1 cellular context compared by ENCODE assay signal in genomic region chr1:16352842-16353535, GRCh38.
TF ChIP-seq lines count a peak whose summit lies in the region.

No MANE protein-coding gene starts in this region.

TF ChIP-seq in endothelial cell of umbilical vein, 7 proteins besides CTCF, POLR2A, EP300 and RAD21:
- no peak for TF ChIP-seq EZH2 (IDR thresholded peaks at IDR 0.05; ENCODE audit: borderline replicate concordance, low read depth, low read length, severe bottlenecking)
- TF ChIP-seq JUN (IDR thresholded peaks at IDR 0.05; ENCODE audit: borderline replicate concordance, insufficient read depth, insufficient read length, low read depth) = no peak
- no peak for TF ChIP-seq POLR2AphosphoS5 (IDR thresholded peaks at IDR 0.05; ENCODE audit: insufficient read depth, low read depth, low read length)
- no peak for TF ChIP-seq FOS (IDR thresholded peaks at IDR 0.05; ENCODE audit: borderline replicate concordance, insufficient read depth, low read length)
- no peak for TF ChIP-seq MYC (IDR thresholded peaks at IDR 0.05; ENCODE audit: low read depth, low read length)
- no peak for TF ChIP-seq MAX (IDR thresholded peaks at IDR 0.05; ENCODE audit: insufficient read depth, insufficient read length)
- TF ChIP-seq GATA2 (IDR thresholded peaks at IDR 0.05; ENCODE audit: insufficient read depth, insufficient read length, low read depth, low read length) = no peak
